ENCODE assay signal across 2 cellular contexts in genomic region chr11:35717043-35717442, GRCh38.
TF ChIP-seq lines count a peak whose summit lies in the region.

No MANE protein-coding gene starts in this region.

TF ChIP-seq in HCT116, 20 proteins besides CTCF, POLR2A, EP300 and RAD21 (continued from another document):
- TF ChIP-seq, protein P1, sequence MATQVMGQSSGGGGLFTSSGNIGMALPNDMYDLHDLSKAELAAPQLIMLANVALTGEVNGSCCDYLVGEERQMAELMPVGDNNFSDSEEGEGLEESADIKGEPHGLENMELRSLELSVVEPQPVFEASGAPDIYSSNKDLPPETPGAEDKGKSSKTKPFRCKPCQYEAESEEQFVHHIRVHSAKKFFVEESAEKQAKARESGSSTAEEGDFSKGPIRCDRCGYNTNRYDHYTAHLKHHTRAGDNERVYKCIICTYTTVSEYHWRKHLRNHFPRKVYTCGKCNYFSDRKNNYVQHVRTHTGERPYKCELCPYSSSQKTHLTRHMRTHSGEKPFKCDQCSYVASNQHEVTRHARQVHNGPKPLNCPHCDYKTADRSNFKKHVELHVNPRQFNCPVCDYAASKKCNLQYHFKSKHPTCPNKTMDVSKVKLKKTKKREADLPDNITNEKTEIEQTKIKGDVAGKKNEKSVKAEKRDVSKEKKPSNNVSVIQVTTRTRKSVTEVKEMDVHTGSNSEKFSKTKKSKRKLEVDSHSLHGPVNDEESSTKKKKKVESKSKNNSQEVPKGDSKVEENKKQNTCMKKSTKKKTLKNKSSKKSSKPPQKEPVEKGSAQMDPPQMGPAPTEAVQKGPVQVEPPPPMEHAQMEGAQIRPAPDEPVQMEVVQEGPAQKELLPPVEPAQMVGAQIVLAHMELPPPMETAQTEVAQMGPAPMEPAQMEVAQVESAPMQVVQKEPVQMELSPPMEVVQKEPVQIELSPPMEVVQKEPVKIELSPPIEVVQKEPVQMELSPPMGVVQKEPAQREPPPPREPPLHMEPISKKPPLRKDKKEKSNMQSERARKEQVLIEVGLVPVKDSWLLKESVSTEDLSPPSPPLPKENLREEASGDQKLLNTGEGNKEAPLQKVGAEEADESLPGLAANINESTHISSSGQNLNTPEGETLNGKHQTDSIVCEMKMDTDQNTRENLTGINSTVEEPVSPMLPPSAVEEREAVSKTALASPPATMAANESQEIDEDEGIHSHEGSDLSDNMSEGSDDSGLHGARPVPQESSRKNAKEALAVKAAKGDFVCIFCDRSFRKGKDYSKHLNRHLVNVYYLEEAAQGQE (IDR thresholded peaks at IDR 0.05; ENCODE audit: low read depth): no peak
- TF ChIP-seq SIN3A (IDR thresholded peaks at IDR 0.05; ENCODE audit: low read depth) (no peak), SP1 (IDR thresholded peaks at IDR 0.05; ENCODE audit: low read depth) (no peak), YY1 (IDR thresholded peaks at IDR 0.05; ENCODE audit: extremely low read depth, insufficient replicate concordance, low read depth, low read length) (no peak), ZBTB33 (IDR thresholded peaks at IDR 0.05; ENCODE audit: extremely low read depth, insufficient replicate concordance, low read length) (no peak), JUND (IDR thresholded peaks at IDR 0.05) (no peak), ZNF274 (IDR thresholded peaks at IDR 0.05; ENCODE audit: low read depth, low read length) (no peak), ELF1 (IDR thresholded peaks at IDR 0.05; ENCODE audit: borderline replicate concordance, low read depth) (no peak), EZH2 (IDR thresholded peaks at IDR 0.05) (no peak), MAX (IDR thresholded peaks at IDR 0.05) (no peak), CEBPB (IDR thresholded peaks at IDR 0.05; ENCODE audit: low read depth) (no peak)

TF ChIP-seq in WTC11, 78 proteins besides CTCF, POLR2A, EP300 and RAD21 (continued from another document):
- no peak for TF ChIP-seq E2F1 (CRISPR knock-in tag; IDR thresholded peaks at IDR 0.05)
- TF ChIP-seq, protein P2, sequence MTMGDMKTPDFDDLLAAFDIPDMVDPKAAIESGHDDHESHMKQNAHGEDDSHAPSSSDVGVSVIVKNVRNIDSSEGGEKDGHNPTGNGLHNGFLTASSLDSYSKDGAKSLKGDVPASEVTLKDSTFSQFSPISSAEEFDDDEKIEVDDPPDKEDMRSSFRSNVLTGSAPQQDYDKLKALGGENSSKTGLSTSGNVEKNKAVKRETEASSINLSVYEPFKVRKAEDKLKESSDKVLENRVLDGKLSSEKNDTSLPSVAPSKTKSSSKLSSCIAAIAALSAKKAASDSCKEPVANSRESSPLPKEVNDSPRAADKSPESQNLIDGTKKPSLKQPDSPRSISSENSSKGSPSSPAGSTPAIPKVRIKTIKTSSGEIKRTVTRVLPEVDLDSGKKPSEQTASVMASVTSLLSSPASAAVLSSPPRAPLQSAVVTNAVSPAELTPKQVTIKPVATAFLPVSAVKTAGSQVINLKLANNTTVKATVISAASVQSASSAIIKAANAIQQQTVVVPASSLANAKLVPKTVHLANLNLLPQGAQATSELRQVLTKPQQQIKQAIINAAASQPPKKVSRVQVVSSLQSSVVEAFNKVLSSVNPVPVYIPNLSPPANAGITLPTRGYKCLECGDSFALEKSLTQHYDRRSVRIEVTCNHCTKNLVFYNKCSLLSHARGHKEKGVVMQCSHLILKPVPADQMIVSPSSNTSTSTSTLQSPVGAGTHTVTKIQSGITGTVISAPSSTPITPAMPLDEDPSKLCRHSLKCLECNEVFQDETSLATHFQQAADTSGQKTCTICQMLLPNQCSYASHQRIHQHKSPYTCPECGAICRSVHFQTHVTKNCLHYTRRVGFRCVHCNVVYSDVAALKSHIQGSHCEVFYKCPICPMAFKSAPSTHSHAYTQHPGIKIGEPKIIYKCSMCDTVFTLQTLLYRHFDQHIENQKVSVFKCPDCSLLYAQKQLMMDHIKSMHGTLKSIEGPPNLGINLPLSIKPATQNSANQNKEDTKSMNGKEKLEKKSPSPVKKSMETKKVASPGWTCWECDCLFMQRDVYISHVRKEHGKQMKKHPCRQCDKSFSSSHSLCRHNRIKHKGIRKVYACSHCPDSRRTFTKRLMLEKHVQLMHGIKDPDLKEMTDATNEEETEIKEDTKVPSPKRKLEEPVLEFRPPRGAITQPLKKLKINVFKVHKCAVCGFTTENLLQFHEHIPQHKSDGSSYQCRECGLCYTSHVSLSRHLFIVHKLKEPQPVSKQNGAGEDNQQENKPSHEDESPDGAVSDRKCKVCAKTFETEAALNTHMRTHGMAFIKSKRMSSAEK (CRISPR knock-in tag; IDR thresholded peaks at IDR 0.05; ENCODE audit: borderline replicate concordance): no peak
- TF ChIP-seq, protein P3, sequence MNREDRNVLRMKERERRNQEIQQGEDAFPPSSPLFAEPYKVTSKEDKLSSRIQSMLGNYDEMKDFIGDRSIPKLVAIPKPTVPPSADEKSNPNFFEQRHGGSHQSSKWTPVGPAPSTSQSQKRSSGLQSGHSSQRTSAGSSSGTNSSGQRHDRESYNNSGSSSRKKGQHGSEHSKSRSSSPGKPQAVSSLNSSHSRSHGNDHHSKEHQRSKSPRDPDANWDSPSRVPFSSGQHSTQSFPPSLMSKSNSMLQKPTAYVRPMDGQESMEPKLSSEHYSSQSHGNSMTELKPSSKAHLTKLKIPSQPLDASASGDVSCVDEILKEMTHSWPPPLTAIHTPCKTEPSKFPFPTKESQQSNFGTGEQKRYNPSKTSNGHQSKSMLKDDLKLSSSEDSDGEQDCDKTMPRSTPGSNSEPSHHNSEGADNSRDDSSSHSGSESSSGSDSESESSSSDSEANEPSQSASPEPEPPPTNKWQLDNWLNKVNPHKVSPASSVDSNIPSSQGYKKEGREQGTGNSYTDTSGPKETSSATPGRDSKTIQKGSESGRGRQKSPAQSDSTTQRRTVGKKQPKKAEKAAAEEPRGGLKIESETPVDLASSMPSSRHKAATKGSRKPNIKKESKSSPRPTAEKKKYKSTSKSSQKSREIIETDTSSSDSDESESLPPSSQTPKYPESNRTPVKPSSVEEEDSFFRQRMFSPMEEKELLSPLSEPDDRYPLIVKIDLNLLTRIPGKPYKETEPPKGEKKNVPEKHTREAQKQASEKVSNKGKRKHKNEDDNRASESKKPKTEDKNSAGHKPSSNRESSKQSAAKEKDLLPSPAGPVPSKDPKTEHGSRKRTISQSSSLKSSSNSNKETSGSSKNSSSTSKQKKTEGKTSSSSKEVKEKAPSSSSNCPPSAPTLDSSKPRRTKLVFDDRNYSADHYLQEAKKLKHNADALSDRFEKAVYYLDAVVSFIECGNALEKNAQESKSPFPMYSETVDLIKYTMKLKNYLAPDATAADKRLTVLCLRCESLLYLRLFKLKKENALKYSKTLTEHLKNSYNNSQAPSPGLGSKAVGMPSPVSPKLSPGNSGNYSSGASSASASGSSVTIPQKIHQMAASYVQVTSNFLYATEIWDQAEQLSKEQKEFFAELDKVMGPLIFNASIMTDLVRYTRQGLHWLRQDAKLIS (CRISPR knock-in tag; IDR thresholded peaks at IDR 0.05; ENCODE audit: borderline replicate concordance): no peak
- no peak for TF ChIP-seq ZBTB21 (CRISPR knock-in tag; IDR thresholded peaks at IDR 0.05; ENCODE audit: borderline replicate concordance)
- TF ChIP-seq NFYB (CRISPR knock-in tag; conservative IDR thresholded peaks at IDR 0.05; ENCODE audit: low read depth): no peak
- TF ChIP-seq, protein P4, sequence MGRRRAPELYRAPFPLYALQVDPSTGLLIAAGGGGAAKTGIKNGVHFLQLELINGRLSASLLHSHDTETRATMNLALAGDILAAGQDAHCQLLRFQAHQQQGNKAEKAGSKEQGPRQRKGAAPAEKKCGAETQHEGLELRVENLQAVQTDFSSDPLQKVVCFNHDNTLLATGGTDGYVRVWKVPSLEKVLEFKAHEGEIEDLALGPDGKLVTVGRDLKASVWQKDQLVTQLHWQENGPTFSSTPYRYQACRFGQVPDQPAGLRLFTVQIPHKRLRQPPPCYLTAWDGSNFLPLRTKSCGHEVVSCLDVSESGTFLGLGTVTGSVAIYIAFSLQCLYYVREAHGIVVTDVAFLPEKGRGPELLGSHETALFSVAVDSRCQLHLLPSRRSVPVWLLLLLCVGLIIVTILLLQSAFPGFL (CRISPR knock-in tag; IDR thresholded peaks at IDR 0.05; ENCODE audit: borderline replicate concordance): no peak
- no peak for TF ChIP-seq ZNF121 (CRISPR knock-in tag; IDR thresholded peaks at IDR 0.05)
- TF ChIP-seq ATF1 (CRISPR knock-in tag; IDR thresholded peaks at IDR 0.05): no peak
- no peak for TF ChIP-seq NR1H2 (CRISPR knock-in tag; IDR thresholded peaks at IDR 0.05)
- TF ChIP-seq ZNF263 (CRISPR knock-in tag; IDR thresholded peaks at IDR 0.05; ENCODE audit: low read depth): no peak
- no peak for TF ChIP-seq PRDM15 (CRISPR knock-in tag; IDR thresholded peaks at IDR 0.05)
- TF ChIP-seq FOXJ3 (CRISPR knock-in tag; IDR thresholded peaks at IDR 0.05; ENCODE audit: borderline replicate concordance): no peak
- no peak for TF ChIP-seq ZNF317 (CRISPR knock-in tag; IDR thresholded peaks at IDR 0.05; ENCODE audit: borderline replicate concordance, low read depth)
- TF ChIP-seq NFATC4 (CRISPR knock-in tag; IDR thresholded peaks at IDR 0.05): no peak
- no peak for TF ChIP-seq NFE2L1 (CRISPR knock-in tag; IDR thresholded peaks at IDR 0.05)
- TF ChIP-seq ZNF138 (CRISPR knock-in tag; conservative IDR thresholded peaks at IDR 0.05): no peak
